ENCODE assay signal across 21 cellular contexts in genomic region chr5:122465086-122465485, GRCh38.
A peak's percentile ranks its signal among the peaks of the same experiment; 100 is the strongest.
DNase-seq lines count a peak whose midpoint lies in the region; ATAC-seq, FAIRE-seq and TF ChIP-seq lines count a peak whose summit lies in the region.
"Had no signal": no experiment of that assay in that cellular context is flagged by ENCODE, and none has a peak within 500 bp of the region (broad histone marks: within the 10 kb centered on the region; RNA-seq: fewer than 3 reads in every experiment).

No MANE protein-coding gene starts in this region.

- H3K36me3 ChIP-seq in HepG2 (replicated peaks in 1 of 2; ENCODE audit: control insufficient read depth in 1 of 2, insufficient read depth in 2 of 2, low read length in 2 of 2) (no peaks in the 10 kb centered on the region), right lobe of liver (peaks cover 0 to 6% (median 0%) of the 10 kb centered on the region in 4 donors), H1 (ENCODE audit: control insufficient read depth in 2 of 4, insufficient read depth in 4 of 4, low read length in 3 of 4) (no peaks in the 10 kb centered on the region)

- H2BK5ac ChIP-seq in H1 (ENCODE audit: low read depth, low read length): peak overlapping the region; percentile 63; the same call in 1 of the 2 replicates

- no peak overlapping the region for H4K8ac ChIP-seq in H1 (ENCODE audit: extremely low read depth, insufficient read depth, low read length)

- no TSS peak for BruUV-seq in HepG2 (replicated peaks; lab: Mats Ljungman, UMichigan)

- no peaks in the 10 kb centered on the region for H3K9me3 Mint-ChIP-seq in nephron
- H3K9me3 Mint-ChIP-seq: CD4-positive, alpha-beta T cell; IgD-negative memory B cell had no signal

- in situ Hi-C loops in HepG2 (cut with HindIII; ENCODE audit: extremely low pct_ligation_motif_present, low pct_unique_long_range_greater_than_20kb): no loop called here

- POLR2A ChIA-PET in HepG2 (lab: Yijun Ruan, JAX) (no interaction called here), H1 (lab: Charles Lee; ENCODE audit: partially characterized antibody) (no interaction called here)

- peak overlapping the region; percentile 80 to 95 (median 91) for H3K27ac Mint-ChIP-seq in nephron
- H3K27ac Mint-ChIP-seq: CD4-positive, alpha-beta T cell; IgD-negative memory B cell had no signal

- peak overlapping the region; percentile 69 for H4K91ac ChIP-seq in H1 (replicated peaks; ENCODE audit: insufficient read length, low read length)

- no peak overlapping the region for H3K23ac ChIP-seq in H1 (ENCODE audit: insufficient read length)

- peaks cover 31% of the 10 kb centered on the region for H3K36me3 Mint-ChIP-seq in nephron (ENCODE audit: low read depth)
- H3K36me3 Mint-ChIP-seq: IgD-negative memory B cell had no signal

- H3K9ac ChIP-seq in HepG2 (ENCODE audit: insufficient read depth, low read depth, low read length): no peak overlapping the region
- no peak overlapping the region for H3K9ac ChIP-seq in H1 (replicated peaks in 1 of 4; ENCODE audit: extremely low read depth in 1 of 4, low read depth in 3 of 4, low read length in 3 of 4)
- H3K9ac ChIP-seq: GM23248 had no signal

- H3K9me3 ChIP-seq in HepG2 (ENCODE audit: low read length) (no peaks in the 10 kb centered on the region), right lobe of liver (no peaks in the 10 kb centered on the region), H1 (ENCODE audit: insufficient read depth in 2 of 2, low read depth in 1 of 2, low read length in 1 of 2) (no peaks in the 10 kb centered on the region)
- H3K9me3 ChIP-seq: A549, Caco-2 had no signal

- H3K27ac ChIP-seq in HepG2 (ENCODE audit: extremely low read length, insufficient read depth, low read length) (no peak overlapping the region), right lobe of liver (no peak overlapping the region), H1 (ENCODE audit: low read depth, low read length) (no peak overlapping the region)
- H3K27ac ChIP-seq: 22Rv1, A549, C4-2B, GM23248, HL-60 had no signal

- H3K27me3 Mint-ChIP-seq in nephron (ENCODE audit: low read depth): no peaks in the 10 kb centered on the region

- intact Hi-C loops in HepG2 (cut with micrococcal nuclease; ENCODE audit: unreplicated experiment): no loop called here
- intact Hi-C loops in right lobe of liver (cut with DNase I): no loop called here

- FAIRE-seq in HepG2 (lab: Jason Lieb, UNC) (no peak), H1 (lab: Jason Lieb, UNC) (no peak)
- FAIRE-seq: A549, D721Med, G401.6, GM12891 had no signal

- H4K5ac ChIP-seq in H1 (ENCODE audit: insufficient read length, low read depth, low read length): no peak overlapping the region

- no peak for ATAC-seq in HepG2
- ATAC-seq in right lobe of liver: no peak
- no peak for ATAC-seq in HG03108 (IDR thresholded peaks at IDR 0.05; ENCODE audit: unreplicated experiment)
- ATAC-seq: A549, HCT116 had no signal

- peak overlapping the region; percentile 65 for H3K4ac ChIP-seq in H1 (replicated peaks; ENCODE audit: insufficient read length, low read depth, low read length)

- no peak overlapping the region for H3K56ac ChIP-seq in H1 (replicated peaks; ENCODE audit: insufficient read length, low read depth, low read length)

- TF ChIP-seq RAD21 in HepG2 (CRISPR knock-in tag; IDR thresholded peaks at IDR 0.05) (no peak), H1 (IDR thresholded peaks at IDR 0.05 in 1 of 2, conservative IDR thresholded peaks at IDR 0.05 in 1 of 2; ENCODE audit: low read depth in 2 of 2, low read length in 2 of 2) (no peak)

- no peaks in the 10 kb centered on the region for H3K23me2 ChIP-seq in H1 (ENCODE audit: low read depth, low read length)

- H2AFZ ChIP-seq in HepG2 (ENCODE audit: low read length) (no peak overlapping the region), H1 (ENCODE audit: low read length) (no peak overlapping the region)
- H2AFZ ChIP-seq: GM23248 had no signal

- TF ChIP-seq EP300 in HepG2 (IDR thresholded peaks at IDR 0.05; ENCODE audit: low read depth in 2 of 2, low read length in 2 of 2) (no peak), HepG2 (CRISPR knock-in tag; IDR thresholded peaks at IDR 0.05; ENCODE audit: borderline replicate concordance) (no peak), H1 (IDR thresholded peaks at IDR 0.05; ENCODE audit: borderline replicate concordance in 1 of 2, low read depth in 2 of 2, low read length in 2 of 2) (no peak)

- H3K79me1 ChIP-seq in H1 (ENCODE audit: low read depth, low read length): no peaks in the 10 kb centered on the region

- H3K4me1 ChIP-seq in HepG2 (ENCODE audit: insufficient read depth, low read length): no peaks in the 10 kb centered on the region
- H3K4me1 ChIP-seq in right lobe of liver: peaks cover 0 to under 1% (median 0%) of the 10 kb centered on the region in 4 donors
- H3K4me1 ChIP-seq in H1 (replicated peaks in 1 of 4; ENCODE audit: control insufficient read depth in 3 of 4, insufficient read depth in 4 of 4, low read length in 3 of 4): peaks cover 0 to 7% (median 1%) of the 10 kb centered on the region in 4 experiments; a peak in 2 of 7 replicates
- H3K4me1 ChIP-seq: A549 had no signal

- 0 out of 2 replicates have a peak overlapping the region, but pooled peaks have one; percentile 65 for H2BK15ac ChIP-seq in H1 (ENCODE audit: low read length)

- WGBS in HepG2 (ENCODE audit: low lambda C conversion rate): 47% methylated on average over 5 of the region's 5 CpGs
- WGBS in right lobe of liver (ENCODE audit: insufficient coverage, low coverage, low lambda C conversion rate, missing lambda C conversion rate): 85% methylated on average over 5 of the region's 5 CpGs
- 88% methylated on average over 5 of the region's 5 CpGs; no CpG with 5 or more reads in 1 of the 2 experiments for WGBS in H1 (ENCODE audit: extremely low coverage in 1 of 2, insufficient coverage in 1 of 2, insufficient read length in 1 of 2, insufficient replicate concordance in 2 of 2, low coverage in 1 of 2, low lambda C conversion rate in 2 of 2, missing lambda C conversion rate in 1 of 2), 2 experiments

- DNase-seq in HepG2 (ENCODE audit: low spot score) (no peak), right lobe of liver (no peak), H1 (ENCODE audit: low read depth in 1 of 2, low spot score in 2 of 2) (no peak), cerebellar nuclear complex (lab: John Stamatoyannopoulos, UW) (no peak), germinal center (ENCODE audit: low spot score) (no peak)
- DNase-seq: AML-193; Caco-2; CD4-positive, alpha-beta T cell; GM23248; H7 had no signal

- peak overlapping the region; percentile 96 for H2BK12ac ChIP-seq in H1 (ENCODE audit: low read depth, low read length)

- peak overlapping the region; percentile 88 for H2AK5ac ChIP-seq in H1 (ENCODE audit: low read depth, low read length)

- H3K27me3 ChIP-seq in HepG2 (ENCODE audit: control insufficient read depth in 1 of 2, insufficient read depth in 2 of 2, low read length in 2 of 2) (no peaks in the 10 kb centered on the region), right lobe of liver (no peaks in the 10 kb centered on the region), H1 (replicated peaks in 1 of 4; ENCODE audit: control insufficient read depth in 3 of 4, extremely low read depth in 1 of 4, insufficient read depth in 3 of 4, low read length in 3 of 4) (no peaks in the 10 kb centered on the region)

- peaks cover 43% of the 10 kb centered on the region for H3K4me1 Mint-ChIP-seq in nephron
- H3K4me1 Mint-ChIP-seq: IgD-negative memory B cell had no signal

- no peak overlapping the region for H3K4me3 ChIP-seq in HepG2 (replicated peaks in 1 of 3; ENCODE audit: insufficient read depth in 1 of 3, low read depth in 2 of 3, low read length in 3 of 3)
- H3K4me3 ChIP-seq in right lobe of liver: no peak overlapping the region
- no peak overlapping the region for H3K4me3 ChIP-seq in H1 (ENCODE audit: extremely low read depth in 1 of 4, insufficient read depth in 2 of 4, low read depth in 3 of 4, low read length in 4 of 4)
- H3K4me3 ChIP-seq: A549, GM23248 had no signal

- H3K4me2 ChIP-seq in HepG2 (ENCODE audit: low read depth, low read length) (no peak overlapping the region), H1 (ENCODE audit: insufficient read depth in 1 of 2, low read depth in 2 of 2, low read length in 2 of 2) (no peak overlapping the region)
- H3K4me2 ChIP-seq: A549 had no signal

- CTCF ChIA-PET in HepG2 (lab: Yijun Ruan, JAX; ENCODE audit: low intra/inter-chr PET ratio, low total read pairs): no interaction called here
- CTCF ChIA-PET in H1 (lab: Charles Lee; ENCODE audit: partially characterized antibody): no interaction called here

- H3K14ac ChIP-seq in H1 (ENCODE audit: insufficient read length): no peak overlapping the region

- TF ChIP-seq CTCF in HepG2 (CRISPR knock-in tag; IDR thresholded peaks at IDR 0.05) (no peak), right lobe of liver (IDR thresholded peaks at IDR 0.05) (no peak), H1 (IDR thresholded peaks at IDR 0.05; ENCODE audit: control extremely low read depth in 1 of 3, insufficient read depth in 1 of 3, low read depth in 1 of 3, low read length in 3 of 3) (no peak), nephron (IDR thresholded peaks at IDR 0.05; ENCODE audit: unreplicated experiment in 3 of 3) (no peak)

- no peak overlapping the region; the same call in 1 of the 2 replicates for H2BK20ac ChIP-seq in H1 (ENCODE audit: low read length)

- H3K18ac ChIP-seq in H1 (ENCODE audit: extremely low read depth, low read length): no peak overlapping the region; the same call in 1 of the 2 replicates

- TF ChIP-seq POLR2A in HepG2 (IDR thresholded peaks at IDR 0.05; ENCODE audit: insufficient read depth in 1 of 2, low read depth in 2 of 2, low read length in 2 of 2): no peak
- TF ChIP-seq POLR2A in right lobe of liver (IDR thresholded peaks at IDR 0.05): no peak
- no peak for TF ChIP-seq POLR2A in H1 (IDR thresholded peaks at IDR 0.05; ENCODE audit: control extremely low read depth in 1 of 2, low read depth in 2 of 2, low read length in 2 of 2)

- H3K79me2 ChIP-seq in HepG2 (ENCODE audit: insufficient read depth, low read length) (no peaks in the 10 kb centered on the region), H1 (ENCODE audit: control insufficient read depth in 1 of 2, insufficient read depth in 2 of 2, low read length in 2 of 2) (no peaks in the 10 kb centered on the region)

- H2BK120ac ChIP-seq in H1 (replicated peaks; ENCODE audit: low read depth, low read length): peak overlapping the region; percentile 85

- no peaks in the 10 kb centered on the region for H4K20me1 ChIP-seq in HepG2 (ENCODE audit: insufficient read depth, low read length)
- H4K20me1 ChIP-seq in H1 (replicated peaks in 1 of 2; ENCODE audit: control insufficient read depth in 1 of 2, insufficient read depth in 2 of 2, low read length in 2 of 2): no peaks in the 10 kb centered on the region

- no peak overlapping the region for H3K4me3 Mint-ChIP-seq in nephron
- H3K4me3 Mint-ChIP-seq: CD4-positive, alpha-beta T cell; IgD-negative memory B cell had no signal

TF ChIP-seq in HepG2, 621 proteins besides CTCF, POLR2A, EP300 and RAD21 (continues in another document):
- TF ChIP-seq ZNF605 (CRISPR knock-in tag; IDR thresholded peaks at IDR 0.05): no peak
- TF ChIP-seq TGIF2 (CRISPR knock-in tag; IDR thresholded peaks at IDR 0.05): no peak
- no peak for TF ChIP-seq RBM22 (optimal IDR thresholded peaks at IDR 0.05; ENCODE audit: low read length)

TF ChIP-seq in H1, 55 proteins besides CTCF, POLR2A, EP300 and RAD21 (continues in another document):
- TF ChIP-seq RFX5 (IDR thresholded peaks at IDR 0.05; ENCODE audit: borderline replicate concordance, low read depth, low read length): no peak
